Comparison of ENCODE assay signal across 8 cellular contexts in the genomic region with DNA sequence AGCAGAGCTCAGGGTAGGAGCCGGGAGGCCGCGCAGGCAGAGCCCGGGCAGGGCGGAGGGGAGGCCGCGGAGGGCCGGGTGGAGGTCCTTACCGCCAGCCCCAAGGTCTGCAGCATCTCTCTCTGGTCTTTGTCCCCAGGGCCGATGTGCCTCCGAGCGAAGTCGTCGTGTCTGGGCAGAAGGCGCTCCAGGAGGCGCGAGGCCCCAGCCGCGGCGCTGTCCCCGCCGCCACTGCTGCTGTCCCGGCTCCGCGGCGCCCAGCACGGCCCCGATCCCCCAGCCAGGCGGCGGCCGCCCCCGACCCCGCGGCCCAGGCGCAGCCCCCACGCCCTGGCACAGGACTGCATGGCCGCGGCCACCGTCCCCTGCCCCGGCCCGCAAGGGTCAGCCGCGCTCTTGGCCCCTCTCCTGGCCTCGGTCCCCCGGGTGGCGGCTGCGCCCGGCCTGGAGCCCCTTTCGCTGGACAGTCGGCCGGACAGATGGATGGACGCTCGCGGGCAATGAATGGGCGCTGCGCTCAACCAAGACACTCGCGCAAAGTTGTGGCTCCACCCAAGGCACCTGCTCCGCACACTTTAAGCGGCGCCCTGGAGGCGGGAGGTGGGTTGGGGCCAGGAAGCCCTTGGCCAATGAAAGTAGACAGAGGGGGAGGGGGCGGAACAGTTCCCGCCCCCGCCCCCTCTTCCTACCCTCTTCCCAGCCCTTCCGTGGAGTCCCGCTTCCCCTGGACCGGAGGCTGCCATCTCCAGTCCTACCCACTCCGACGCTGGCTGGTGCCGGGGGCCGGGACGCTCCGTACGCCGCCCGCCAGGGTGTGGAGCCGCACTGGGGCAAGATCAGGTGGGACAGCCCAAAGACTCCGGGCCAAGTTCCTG. TPM values are rescaled to one million over a fixed set of nuclear protein-coding genes. Genes with fewer than 3 reads are reported as not detected.
DNase-seq lines count a peak whose midpoint lies in the region; ATAC-seq and TF ChIP-seq lines count a peak whose summit lies in the region.

A gene (minus strand): TSS at position 577 of the 875 bp plus-strand sequence. CDS start 230 bp downstream, at position 347.

- peaks cover 0 to 6% of the 10 kb centered on the region in 2 donors for H3K4me1 ChIP-seq in esophagus (ENCODE audit: control insufficient read depth in 2 of 2, insufficient read depth in 2 of 2, low read length in 1 of 2)
- peaks cover 0 to 17% (median 16%) of the 10 kb centered on the region in 5 donors for H3K4me1 ChIP-seq in subcutaneous abdominal adipose tissue (ENCODE audit: control insufficient read depth in 5 of 5, insufficient read depth in 5 of 5, low read length in 5 of 5)

- H3K27me3 ChIP-seq in esophagus (ENCODE audit: control insufficient read depth in 1 of 2, insufficient read depth in 2 of 2, low read length in 2 of 2) (peaks cover 0 to 5% of the 10 kb centered on the region in 2 donors), subcutaneous abdominal adipose tissue (ENCODE audit: control insufficient read depth in 5 of 5, insufficient read depth in 4 of 5, low read length in 5 of 5) (peaks cover 19 to 45% (median 27%) of the 10 kb centered on the region in 5 donors)

- ATAC-seq in GM18511 (IDR thresholded peaks at IDR 0.05; ENCODE audit: unreplicated experiment) (peak; percentile 94), HG02678 (IDR thresholded peaks at IDR 0.05; ENCODE audit: unreplicated experiment) (peak; percentile 89), naive B cell (ENCODE audit: low read depth in 2 of 2) (peak; percentile 79 to 83)
- peak; percentile 72 for ATAC-seq in activated CD8-positive, alpha-beta T cell treated with anti-CD3 and anti-CD28 coated beads for 36 hours

- H3K36me3 Mint-ChIP-seq in activated CD8-positive, alpha-beta T cell treated with anti-CD3 and anti-CD28 coated beads for 36 hours (ENCODE audit: low read depth): no peaks in the 10 kb centered on the region
- H3K36me3 Mint-ChIP-seq in naive B cell: no peaks in the 10 kb centered on the region

- H3K27ac Mint-ChIP-seq in activated CD8-positive, alpha-beta T cell treated with anti-CD3 and anti-CD28 coated beads for 36 hours: no peak within 1 kb of the TSS
- H3K27ac Mint-ChIP-seq in naive B cell: peak within 1 kb of the TSS in 4 of 6 donors; percentile 10 to 86 (median 72)

- peaks cover 0 to 2% of the 10 kb centered on the region in 2 donors for H3K36me3 ChIP-seq in esophagus (ENCODE audit: control insufficient read depth in 2 of 2, insufficient read depth in 2 of 2, low read length in 1 of 2)
- no peaks in the 10 kb centered on the region for H3K36me3 ChIP-seq in subcutaneous abdominal adipose tissue (ENCODE audit: control insufficient read depth in 5 of 5, insufficient read depth in 5 of 5, low read length in 5 of 5)

- TF ChIP-seq CTCF in activated CD8-positive, alpha-beta T cell treated with anti-CD3 and anti-CD28 coated beads for 36 hours (IDR thresholded peaks at IDR 0.05): no peak

- intact Hi-C loops in activated CD8-positive, alpha-beta T cell treated with anti-CD3 and anti-CD28 coated beads for 36 hours (cut with micrococcal nuclease): no loop called here

- peak within 1 kb of the TSS; percentile 41 to 50 for H3K4me3 ChIP-seq in esophagus (ENCODE audit: low read depth in 1 of 2, low read length in 2 of 2)
- peak within 1 kb of the TSS; percentile 32 to 63 (median 46) for H3K4me3 ChIP-seq in subcutaneous abdominal adipose tissue (ENCODE audit: low read depth in 1 of 5, low read length in 5 of 5)

- H3K9ac ChIP-seq in subcutaneous abdominal adipose tissue (ENCODE audit: low read length in 5 of 5): no peak within 1 kb of the TSS

- no peak within 1 kb of the TSS for H3K27ac ChIP-seq in esophagus (ENCODE audit: low read depth in 2 of 2, low read length in 1 of 2)
- no peak within 1 kb of the TSS for H3K27ac ChIP-seq in subcutaneous abdominal adipose tissue (ENCODE audit: low read depth, low read length)

- H3K27me3 Mint-ChIP-seq in activated CD8-positive, alpha-beta T cell treated with anti-CD3 and anti-CD28 coated beads for 36 hours: peaks cover 61% of the 10 kb centered on the region
- H3K27me3 Mint-ChIP-seq in naive B cell: peaks cover 43 to 50% (median 49%) of the 10 kb centered on the region in 3 donors

- CTCF ChIA-PET in activated CD8-positive, alpha-beta T cell treated with anti-CD3 and anti-CD28 coated beads for 36 hours (lab: Charles Lee): interaction anchor here (1.0 to 1.3 kb wide), 3 partner anchors 32 to 60 kb away, joined by 3 to 5 read pairs (median 4); no protein-coding TSS in a partner anchor

- H3K9me3 ChIP-seq in esophagus (ENCODE audit: control insufficient read depth in 2 of 2, insufficient read depth in 1 of 2, low read depth in 1 of 2, low read length in 1 of 2): no peaks in the 10 kb centered on the region
- no peaks in the 10 kb centered on the region for H3K9me3 ChIP-seq in subcutaneous abdominal adipose tissue (ENCODE audit: control insufficient read depth in 5 of 5, low read length in 5 of 5)

- DNase-seq in NCI-H2171 (lab: John Stamatoyannopoulos, UW) (peak; percentile 67), naive B cell (peak; percentile 28), cortex of kidney (lab: John Stamatoyannopoulos, UW) (no peak)
- peak; percentile 46 for DNase-seq in activated CD8-positive, alpha-beta T cell treated with anti-CD3 and anti-CD28 coated beads for 36 hours

- peak within 1 kb of the TSS; percentile 69 for H3K4me3 Mint-ChIP-seq in activated CD8-positive, alpha-beta T cell treated with anti-CD3 and anti-CD28 coated beads for 36 hours
- peak within 1 kb of the TSS; percentile 73 to 94 (median 90) for H3K4me3 Mint-ChIP-seq in naive B cell

- POLR2A ChIA-PET in activated CD8-positive, alpha-beta T cell treated with anti-CD3 and anti-CD28 coated beads for 36 hours (lab: Charles Lee): interaction anchor here (0.6 to 1.8 kb wide), 2 partner anchors 36 to 875 kb away, joined by 5 read pairs; no protein-coding TSS in a partner anchor

- no peaks in the 10 kb centered on the region for H3K9me3 Mint-ChIP-seq in activated CD8-positive, alpha-beta T cell treated with anti-CD3 and anti-CD28 coated beads for 36 hours
- no peaks in the 10 kb centered on the region for H3K9me3 Mint-ChIP-seq in naive B cell

- WGBS in esophagus, 2 donors: 1 to 4% methylated on average over 67 to 79 of the region's 79 CpGs

- H3K4me1 Mint-ChIP-seq in activated CD8-positive, alpha-beta T cell treated with anti-CD3 and anti-CD28 coated beads for 36 hours (ENCODE audit: low read depth): peaks cover 18% of the 10 kb centered on the region
- peaks cover 17 to 28% (median 22%) of the 10 kb centered on the region in 3 donors for H3K4me1 Mint-ChIP-seq in naive B cell

RNA-seq across cellular contexts. Expression of the gene that starts here (rescaled TPM):
- total RNA-seq in activated CD8-positive, alpha-beta T cell treated with anti-CD3 and anti-CD28 coated beads for 36 hours: 1 to 10 TPM in 1 of 2 experiments, under 1 TPM in 1; 0.63 to 1.3 TPM
- polyA plus RNA-seq in esophagus (1 to 10 TPM; 2.3 to 2.7 TPM), naive B cell (ENCODE audit: low read depth in 6 of 6) (1 to 10 TPM in 2 of 6 donors, under 1 TPM in 2, not detected in 2; 0.23 to 2.2 (median 1.2) TPM)
